ENCODE assay signal across 21 cellular contexts in the genomic region with DNA sequence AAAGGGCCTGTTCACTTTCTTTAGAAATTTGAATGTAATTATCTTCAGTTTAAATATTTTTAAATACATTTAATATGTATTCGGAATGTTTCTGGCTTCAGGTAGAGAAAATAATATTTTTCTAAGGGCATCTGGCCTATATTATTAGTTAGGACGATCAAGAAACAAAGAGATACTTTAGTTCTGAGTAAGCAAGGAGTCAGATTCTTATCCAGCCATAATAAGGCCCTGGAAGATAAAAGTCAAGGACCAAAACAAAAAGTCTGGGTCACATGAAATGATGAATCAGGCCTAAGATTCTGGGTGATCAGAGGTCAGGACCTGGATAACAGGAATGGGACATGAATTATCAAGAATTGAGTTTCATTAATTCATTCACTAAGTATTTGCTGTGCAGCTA. TPM values are rescaled to one million over a fixed set of nuclear protein-coding genes. Genes with fewer than 3 reads are reported as not detected.
A peak's percentile ranks its signal among the peaks of the same experiment; 100 is the strongest.
DNase-seq lines count a peak whose midpoint lies in the region; ATAC-seq and TF ChIP-seq lines count a peak whose summit lies in the region.
"Had no signal": no experiment of that assay in that cellular context is flagged by ENCODE, and none has a peak within 500 bp of the region (broad histone marks: within the 10 kb centered on the region; RNA-seq: fewer than 3 reads in every experiment).

No MANE protein-coding gene starts in this region.

- DNase-seq in ELR (ENCODE audit: low read depth) = peak; percentile 85
- DNase-seq in SK-N-SH = no peak
- DNase-seq in epithelial cell of prostate (ENCODE audit: low read depth, low spot score) = no peak
- no peak for DNase-seq in neural progenitor cell (ENCODE audit: low spot score)
- DNase-seq in activated CD4-positive, alpha-beta T cell treated with anti-CD3 and anti-CD28 coated beads, Interleukin-2, amount 50 U/mL, for 1 hour = no peak
- no peak for DNase-seq in NCI-H748 treated with DMSO at 0.1 percent for 48 hours (lab: John Stamatoyannopoulos, UW)
- DNase-seq: activated CD8-positive, alpha-beta T cell treated with anti-CD3 and anti-CD28 coated beads for 36 hours; activated naive CD4-positive, alpha-beta T cell treated with anti-CD3 and anti-CD28 coated beads, Interleukin-2, amount 50 U/mL, for 16 hours; activated T-cell treated with anti-CD3 and anti-CD28 coated beads, Interleukin-2, amount 50 U/mL, for 4 hours; CD4-positive, alpha-beta memory T cell; Kasumi-1; left cardiac atrium; NCI-H1105 treated with DMSO at 0.1 percent for 48 hours; stimulated activated naive B cell treated with anti-CD40 and anti-IgM and Interleukin-4, amounts not matched to agents 10 μg/mL and 1 μg/mL and 100 μg/mL, for 72 hours had no signal

- TF ChIP-seq RAD21 in SK-N-SH (IDR thresholded peaks at IDR 0.05; ENCODE audit: low read length) = no peak

- H3K4me2 ChIP-seq in SK-N-SH = peak overlapping the region; percentile 36; the same call in 1 of the 2 replicates
- peak overlapping the region; percentile 53 for H3K4me2 ChIP-seq in neural progenitor cell

- no peak overlapping the region for H3K4me3 Mint-ChIP-seq in neural progenitor cell
- H3K4me3 Mint-ChIP-seq: activated CD8-positive, alpha-beta T cell treated with anti-CD3 and anti-CD28 coated beads for 36 hours; activated T-cell treated with anti-CD3 and anti-CD28 coated beads, Interleukin-2, amount 50 U/mL, for 4 hours; brain; CD4-positive, alpha-beta memory T cell; stimulated activated naive B cell treated with anti-CD40 and anti-IgM and Interleukin-4, amounts not matched to agents 10 μg/mL and 1 μg/mL and 100 μg/mL, for 72 hours; T-helper 1 cell treated with Interleukin-12 subunit alpha and Interleukin-12 subunit beta and Interleukin-4 antibody, amounts not matched to agents 30 μg/mL and 1 μg/mL, for 36 hours; WTC11 had no signal

- H3F3A ChIP-seq in SK-N-SH (replicated peaks; ENCODE audit: insufficient read depth) (peaks cover 43% of the 10 kb centered on the region), neural progenitor cell (ENCODE audit: low read depth) (peaks cover 15% of the 10 kb centered on the region)

- peak overlapping the region; percentile 55; the same call in 1 of the 2 replicates for H3K9ac ChIP-seq in SK-N-SH
- H3K9ac ChIP-seq in neural progenitor cell = no peak overlapping the region

- H3K4me3 ChIP-seq in SK-N-SH (ENCODE audit: low read depth in 2 of 2, low read length in 1 of 2) = no peak overlapping the region
- no peak overlapping the region for H3K4me3 ChIP-seq in neural progenitor cell
- H3K4me3 ChIP-seq: coronary artery had no signal

- no peaks in the 10 kb centered on the region for H3K27me3 ChIP-seq in SK-N-SH (ENCODE audit: insufficient read depth)
- H3K27me3 ChIP-seq in neural progenitor cell = peaks cover 19% of the 10 kb centered on the region

- peaks cover 2% of the 10 kb centered on the region for H3K36me3 Mint-ChIP-seq in neural progenitor cell
- H3K36me3 Mint-ChIP-seq: CD4-positive, alpha-beta memory T cell; stimulated activated naive B cell treated with anti-CD40 and anti-IgM and Interleukin-4, amounts not matched to agents 10 μg/mL and 1 μg/mL and 100 μg/mL, for 72 hours had no signal

- ATAC-seq in HG03139 (IDR thresholded peaks at IDR 0.05; ENCODE audit: unreplicated experiment) = no peak
- ATAC-seq in HG02642 (IDR thresholded peaks at IDR 0.05; ENCODE audit: poor library complexity, unreplicated experiment) = no peak
- ATAC-seq: activated CD8-positive, alpha-beta T cell treated with anti-CD3 and anti-CD28 coated beads for 36 hours; activated T-cell treated with anti-CD3 and anti-CD28 coated beads, Interleukin-2, amount 50 U/mL, for 4 hours; left cardiac atrium; Right ventricle myocardium inferior; stimulated activated naive B cell treated with anti-CD40 and anti-IgM and Interleukin-4, amounts not matched to agents 10 μg/mL and 1 μg/mL and 100 μg/mL, for 72 hours had no signal

- no peak for TF ChIP-seq CTCF in SK-N-SH (IDR thresholded peaks at IDR 0.05)
- TF ChIP-seq CTCF in neural progenitor cell (IDR thresholded peaks at IDR 0.05) = no peak

- POLR2A ChIA-PET in SK-N-SH (lab: Yijun Ruan, JAX) = no interaction called here

- TF ChIP-seq EP300 in SK-N-SH (IDR thresholded peaks at IDR 0.05; ENCODE audit: borderline replicate concordance in 1 of 2, low read depth in 1 of 2, low read length in 1 of 2) = peak in 1 of 2 experiments; percentile 71; a peak in 1 of 4 replicates

- H3K4me1 ChIP-seq in SK-N-SH (ENCODE audit: control insufficient read depth in 1 of 2, insufficient read depth in 2 of 2, low read depth in 1 of 2, low read length in 1 of 2) (peaks cover 4 to 52% of the 10 kb centered on the region in 2 experiments), neural progenitor cell (peaks cover 22% of the 10 kb centered on the region)

- H3K36me3 ChIP-seq in SK-N-SH (replicated peaks in 1 of 2; ENCODE audit: control insufficient read depth in 1 of 2, insufficient read depth in 2 of 2, low read length in 1 of 2) (peaks cover 0 to 13% of the 10 kb centered on the region in 2 experiments), neural progenitor cell (no peaks in the 10 kb centered on the region)

- no peaks in the 10 kb centered on the region for H3K9me3 ChIP-seq in SK-N-SH
- H3K9me3 ChIP-seq in neural progenitor cell (ENCODE audit: low read depth) = no peaks in the 10 kb centered on the region

- no peaks in the 10 kb centered on the region for H4K20me1 ChIP-seq in SK-N-SH (ENCODE audit: insufficient read depth)
- peaks cover 8% of the 10 kb centered on the region for H4K20me1 ChIP-seq in neural progenitor cell (ENCODE audit: low read depth)

- WGBS in SK-N-SH (ENCODE audit: low lambda C conversion rate) = 9% methylated on average over 2 of the region's 2 CpGs

- H2AFZ ChIP-seq in SK-N-SH (ENCODE audit: low read depth) (no peak overlapping the region), neural progenitor cell (replicated peaks) (no peak overlapping the region)

- H3K9me2 ChIP-seq in SK-N-SH = no peaks in the 10 kb centered on the region

- CTCF ChIA-PET in SK-N-SH (lab: Yijun Ruan, JAX) = interaction anchor here (0.8 kb wide), 1 partner anchor 31 kb away, joined by 3 read pairs; no protein-coding TSS in a partner anchor

- H3K27ac ChIP-seq in SK-N-SH (ENCODE audit: low read depth in 2 of 2, low read length in 1 of 2) = peak overlapping the region; percentile 71 to 95; a peak in 3 of 4 replicates
- peak overlapping the region; percentile 42 for H3K27ac ChIP-seq in epithelial cell of prostate
- no peak overlapping the region for H3K27ac ChIP-seq in neural progenitor cell
- H3K27ac ChIP-seq: coronary artery had no signal

- H3K9me3 Mint-ChIP-seq in neural progenitor cell = peaks cover 5% of the 10 kb centered on the region
- H3K9me3 Mint-ChIP-seq: activated CD8-positive, alpha-beta T cell treated with anti-CD3 and anti-CD28 coated beads for 36 hours; activated T-cell treated with anti-CD3 and anti-CD28 coated beads, Interleukin-2, amount 50 U/mL, for 4 hours; CD4-positive, alpha-beta memory T cell; stimulated activated naive B cell treated with anti-CD40 and anti-IgM and Interleukin-4, amounts not matched to agents 10 μg/mL and 1 μg/mL and 100 μg/mL, for 72 hours; T-helper 1 cell treated with Interleukin-12 subunit alpha and Interleukin-12 subunit beta and Interleukin-4 antibody, amounts not matched to agents 30 μg/mL and 1 μg/mL, for 36 hours had no signal

- no peak overlapping the region for H3K27ac Mint-ChIP-seq in neural progenitor cell
- H3K27ac Mint-ChIP-seq: activated CD8-positive, alpha-beta T cell treated with anti-CD3 and anti-CD28 coated beads for 36 hours; brain; CD4-positive, alpha-beta memory T cell; stimulated activated naive B cell treated with anti-CD40 and anti-IgM and Interleukin-4, amounts not matched to agents 10 μg/mL and 1 μg/mL and 100 μg/mL, for 72 hours; T-helper 1 cell treated with Interleukin-12 subunit alpha and Interleukin-12 subunit beta and Interleukin-4 antibody, amounts not matched to agents 30 μg/mL and 1 μg/mL, for 36 hours; WTC11 had no signal

- H3K27me3 Mint-ChIP-seq in neural progenitor cell (ENCODE audit: insufficient read depth, low read depth) = no peaks in the 10 kb centered on the region

- H3K79me2 ChIP-seq in SK-N-SH (ENCODE audit: insufficient read depth) = peaks cover 28% of the 10 kb centered on the region
- no peaks in the 10 kb centered on the region for H3K79me2 ChIP-seq in neural progenitor cell (ENCODE audit: low read depth)

- H3K4me1 Mint-ChIP-seq in neural progenitor cell = peaks cover 4% of the 10 kb centered on the region
- H3K4me1 Mint-ChIP-seq: CD4-positive, alpha-beta memory T cell had no signal

TF ChIP-seq in SK-N-SH, 30 proteins besides CTCF, POLR2A, EP300 and RAD21:
- TF ChIP-seq RXRA (IDR thresholded peaks at IDR 0.05; ENCODE audit: borderline replicate concordance, low read depth) = peak; percentile 62; the same call in 1 of the 2 replicates
- TF ChIP-seq, protein P1, sequence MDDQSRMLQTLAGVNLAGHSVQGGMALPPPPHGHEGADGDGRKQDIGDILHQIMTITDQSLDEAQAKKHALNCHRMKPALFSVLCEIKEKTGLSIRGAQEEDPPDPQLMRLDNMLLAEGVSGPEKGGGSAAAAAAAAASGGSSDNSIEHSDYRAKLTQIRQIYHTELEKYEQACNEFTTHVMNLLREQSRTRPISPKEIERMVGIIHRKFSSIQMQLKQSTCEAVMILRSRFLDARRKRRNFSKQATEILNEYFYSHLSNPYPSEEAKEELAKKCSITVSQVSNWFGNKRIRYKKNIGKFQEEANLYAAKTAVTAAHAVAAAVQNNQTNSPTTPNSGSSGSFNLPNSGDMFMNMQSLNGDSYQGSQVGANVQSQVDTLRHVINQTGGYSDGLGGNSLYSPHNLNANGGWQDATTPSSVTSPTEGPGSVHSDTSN (IDR thresholded peaks at IDR 0.05) = peak; percentile 53
- TF ChIP-seq FOSL2 (IDR thresholded peaks at IDR 0.05; ENCODE audit: borderline replicate concordance, low read depth) = peak; percentile 73
- no peak for TF ChIP-seq FOXJ3 (CRISPR knock-in tag; IDR thresholded peaks at IDR 0.05)
- TF ChIP-seq NFIC (IDR thresholded peaks at IDR 0.05; ENCODE audit: borderline replicate concordance) = peak; percentile 27; the same call in 1 of the 2 replicates
- peak; percentile 81 for TF ChIP-seq TCF12 (IDR thresholded peaks at IDR 0.05)
- no peak for TF ChIP-seq POLR2AphosphoS5 (IDR thresholded peaks at IDR 0.05; ENCODE audit: low read depth, low read length)
- peak; percentile 86 for TF ChIP-seq JUND (IDR thresholded peaks at IDR 0.05)
- no peak for TF ChIP-seq SIN3A (IDR thresholded peaks at IDR 0.05; ENCODE audit: borderline replicate concordance, low read depth, low read length)
- 0 out of 2 replicates have a peak, but pooled peaks have one; percentile 8 for TF ChIP-seq MEF2A (IDR thresholded peaks at IDR 0.05; ENCODE audit: borderline replicate concordance, low read depth)
TF ChIP-seq in SK-N-SH: peak in this region for 7.

RNA-seq across cellular contexts. Expression of gene PHC2, which starts 6.3 kb away (rescaled TPM):
- 69.5 and 98.7 TPM in 2 replicates for polyA plus RNA-seq in SK-N-SH (2012; rRNA removed)
- 70.8 and 111 TPM in 2 replicates for polyA plus RNA-seq in SK-N-SH (2012; cell fraction: cytosol; rRNA removed)
- 124 and 128 TPM in 2 replicates for polyA plus RNA-seq in SK-N-SH (2012; cell fraction: nucleus; rRNA removed)
- total RNA-seq in neural progenitor cell (ENCODE audit: low replicate concordance) = 65.0 and 108 TPM in 2 replicates

RNA-seq across cellular contexts. Expression of gene ZSCAN20, which starts 47.8 kb away (rescaled TPM):
- polyA plus RNA-seq in SK-N-SH (2012; rRNA removed) = 2.1 TPM in 2 replicates
- 1.4 TPM in 2 replicates for polyA plus RNA-seq in SK-N-SH (2012; cell fraction: cytosol; rRNA removed)
- 3.6 and 5.4 TPM in 2 replicates for polyA plus RNA-seq in SK-N-SH (2012; cell fraction: nucleus; rRNA removed)
- total RNA-seq in neural progenitor cell (ENCODE audit: low replicate concordance) = 11.4 and 14.8 TPM in 2 replicates
